In the genomic region with DNA sequence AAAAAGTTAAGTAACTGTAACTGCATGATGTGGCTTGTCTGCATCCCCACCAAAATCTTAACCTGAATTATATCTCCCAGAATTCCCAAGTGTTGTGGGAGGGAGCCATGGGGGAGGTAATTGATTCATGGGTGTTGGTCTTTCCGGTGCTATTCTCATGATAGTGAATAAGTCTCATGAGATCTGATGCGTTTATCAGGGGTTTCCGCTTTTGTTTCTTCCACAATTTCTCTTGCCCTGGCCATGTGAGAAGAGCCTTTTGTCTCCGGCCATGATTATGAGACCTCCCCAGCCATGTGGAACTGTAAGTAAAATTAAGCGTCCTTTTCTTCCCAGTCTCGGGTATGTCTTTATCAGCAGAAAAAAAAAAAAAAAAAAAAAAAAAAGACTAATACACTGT, we compare ENCODE assay signal across 31 cellular contexts.
"Had no signal": no experiment of that assay in that cellular context is flagged by ENCODE, and none has a peak within 500 bp of the region (broad histone marks: within the 10 kb centered on the region; RNA-seq: fewer than 3 reads in every experiment).

No MANE protein-coding gene starts in this region.

- DNase-seq: Karpas-422, MG63, MM.1S, NCI-H1092, NCI-H1092 treated with DMSO at 0.1 percent for 48 hours, NCI-H1105, NCI-H1105 treated with DMSO at 0.1 percent for 48 hours, NCI-H1417, NCI-H1417 treated with DMSO at 0.1 percent for 48 hours, NCI-H1436, NCI-H1436 treated with DMSO at 0.1 percent for 48 hours, NCI-H146, NCI-H1694, NCI-H1694 treated with DMSO at 0.1 percent for 48 hours, NCI-H187, NCI-H187 treated with DMSO at 0.1 percent for 48 hours, NCI-H1930, NCI-H2029, NCI-H2029 treated with DMSO at 0.1 percent for 48 hours, NCI-H2081, NCI-H2081 treated with DMSO at 0.1 percent for 48 hours, NCI-H2107, NCI-H2171, NCI-H2171 treated with DMSO at 0.1 percent for 48 hours, NCI-H2227 treated with DMSO at 0.1 percent for 48 hours, NCI-H226, NCI-H345, NCI-H446, NCI-H446 treated with DMSO at 0.1 percent for 48 hours, NCI-H510A, NCI-H510A treated with DMSO at 0.1 percent for 48 hours had no signal
